In the genomic region with DNA sequence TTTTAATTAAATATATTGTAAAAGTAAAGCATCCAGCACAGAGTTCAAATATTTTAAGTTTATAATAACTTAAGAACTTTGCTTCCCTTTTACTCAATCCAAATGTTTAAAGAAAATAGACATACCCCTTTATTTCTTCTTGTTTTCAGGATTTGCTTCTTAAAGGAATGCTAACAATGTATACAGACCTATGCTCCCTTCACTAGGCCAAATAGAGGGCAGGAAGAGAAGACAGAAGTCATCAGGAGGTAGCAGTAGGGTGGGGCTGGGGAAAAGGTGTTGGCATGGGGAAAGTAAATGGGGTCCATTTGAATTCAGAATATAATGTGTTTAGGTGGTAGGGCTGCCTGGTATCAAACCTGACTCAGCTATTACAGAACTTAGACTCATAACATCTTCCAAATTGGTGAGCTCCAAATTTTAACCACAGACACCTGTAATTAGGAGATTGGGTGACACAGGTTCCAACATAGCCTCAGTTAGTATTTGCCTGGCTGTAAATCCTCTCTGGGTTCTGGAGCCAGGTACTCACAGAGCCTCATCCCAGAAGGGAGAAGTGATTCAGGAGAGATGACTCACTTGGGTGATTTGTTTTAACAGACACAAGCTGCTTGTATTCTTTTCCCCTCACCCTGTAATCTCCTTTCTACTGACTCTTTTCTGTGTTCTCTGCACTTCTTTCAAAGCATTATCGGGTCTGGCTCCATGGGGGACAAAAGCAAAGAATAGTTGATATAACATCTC, we compare ENCODE assay signal across 16 cellular contexts.
A peak's percentile ranks its signal among the peaks of the same experiment; 100 is the strongest.
DNase-seq lines count a peak whose midpoint lies in the region; FAIRE-seq and TF ChIP-seq lines count a peak whose summit lies in the region.
"Had no signal": no experiment of that assay in that cellular context is flagged by ENCODE, and none has a peak within 500 bp of the region (broad histone marks: within the 10 kb centered on the region; RNA-seq: fewer than 3 reads in every experiment).

No MANE protein-coding gene starts in this region.

- H3K4me3 ChIP-seq in HUES48 (ENCODE audit: low read depth, low read length), result no peak overlapping the region
- no peak overlapping the region for H3K4me3 ChIP-seq in trophoblast cell (ENCODE audit: low read depth, low read length)
- H3K4me3 ChIP-seq in spleen, result no peak overlapping the region
- H3K4me3 ChIP-seq: ovary, thyroid gland had no signal

- H2BK120ac ChIP-seq in trophoblast cell (ENCODE audit: insufficient read depth, low read length, poor library complexity), result no peak overlapping the region

- no peaks in the 10 kb centered on the region for H3K79me2 ChIP-seq in trophoblast cell (ENCODE audit: control insufficient read depth, insufficient read depth, low read length, poor library complexity)

- no peak overlapping the region for H2AFZ ChIP-seq in trophoblast cell (ENCODE audit: insufficient read depth, low read length, poor library complexity)

- no peak overlapping the region for H4K91ac ChIP-seq in trophoblast cell (ENCODE audit: low read depth, low read length)

- H3K9me3 ChIP-seq in HUES48 (ENCODE audit: control insufficient read depth, insufficient read depth, low read length), result no peaks in the 10 kb centered on the region
- H3K9me3 ChIP-seq in trophoblast cell (ENCODE audit: insufficient read depth, low read depth, low read length), result no peaks in the 10 kb centered on the region
- H3K9me3 ChIP-seq in spleen, result peaks cover 0 to 13% (median 8%) of the 10 kb centered on the region in 8 donors
- H3K9me3 ChIP-seq: ovary, thyroid gland had no signal

- H3K36me3 ChIP-seq in HUES48 (ENCODE audit: control insufficient read depth, insufficient read depth, low read length), result no peaks in the 10 kb centered on the region
- no peaks in the 10 kb centered on the region for H3K36me3 ChIP-seq in trophoblast cell (ENCODE audit: control insufficient read depth in 1 of 2, insufficient read depth in 2 of 2, low read length in 2 of 2)
- no peaks in the 10 kb centered on the region for H3K36me3 ChIP-seq in spleen
- H3K36me3 ChIP-seq: ovary, thyroid gland had no signal

- H3K14ac ChIP-seq in trophoblast cell (ENCODE audit: low read length), result no peak overlapping the region

- no peak overlapping the region for H3K4ac ChIP-seq in trophoblast cell (ENCODE audit: low read depth, low read length)

- peak overlapping the region; percentile 52 for H3K27ac ChIP-seq in HUES48 (ENCODE audit: low read depth, low read length)
- no peak overlapping the region for H3K27ac ChIP-seq in trophoblast cell (ENCODE audit: low read depth, low read length)
- no peak overlapping the region for H3K27ac ChIP-seq in spleen
- H3K27ac ChIP-seq: HL-60, ovary, thyroid gland had no signal

- DNase-seq in D721Med (ENCODE audit: insufficient read length, low spot score), result no peak
- peak; percentile 47 for DNase-seq in astrocyte of the hippocampus (ENCODE audit: low read depth, low spot score)
- DNase-seq in kidney glomerular epithelial cell (lab: John Stamatoyannopoulos, UW), result peak; percentile 83
- DNase-seq in trophoblast cell, result no peak
- no peak for DNase-seq in DMS 273 (lab: John Stamatoyannopoulos, UW; ENCODE audit: unreplicated experiment)
- DNase-seq in spleen, result no peak
- no peak for DNase-seq in stimulated activated CD4-positive, alpha-beta T cell treated with anti-CD3 and anti-CD28 coated beads, Interleukin-4, amount 100 ng/mL, for 1 hour
- DNase-seq: H7; left colon; NCI-H2029 treated with DMSO at 0.1 percent for 48 hours; ovary; RPMI8226; stimulated activated CD4-positive, alpha-beta T cell treated with anti-CD3 and anti-CD28 coated beads, Interleukin-4, amount 100 ng/mL, for 4 hours; thyroid gland had no signal

- TF ChIP-seq POLR2A in spleen (IDR thresholded peaks at IDR 0.05), result no peak

- H2BK12ac ChIP-seq in trophoblast cell (ENCODE audit: low read length), result no peak overlapping the region

- no peaks in the 10 kb centered on the region for H3K79me1 ChIP-seq in trophoblast cell (ENCODE audit: low read length)

- no peak overlapping the region for H3K23ac ChIP-seq in trophoblast cell (ENCODE audit: low read length)

- H2AK5ac ChIP-seq in trophoblast cell (ENCODE audit: low read length), result no peak overlapping the region

- TF ChIP-seq CTCF in D721Med (IDR thresholded peaks at IDR 0.05; ENCODE audit: insufficient read depth, missing control alignments) (no peak), spleen (IDR thresholded peaks at IDR 0.05 in 8 of 11, conservative IDR thresholded peaks at IDR 0.05 in 3 of 11) (no peak)

- no peak overlapping the region for H2BK5ac ChIP-seq in trophoblast cell (ENCODE audit: low read depth, low read length, poor library complexity)

- H3K4me1 ChIP-seq in HUES48 (ENCODE audit: control insufficient read depth, insufficient read depth, low read length) (no peaks in the 10 kb centered on the region), trophoblast cell (ENCODE audit: control insufficient read depth in 1 of 2, insufficient read depth in 2 of 2, low read length in 2 of 2) (no peaks in the 10 kb centered on the region), spleen (peaks cover 0 to 5% (median 0%) of the 10 kb centered on the region in 6 donors)
- H3K4me1 ChIP-seq: thyroid gland had no signal

- H4K12ac ChIP-seq in trophoblast cell (ENCODE audit: low read depth, low read length), result no peak overlapping the region

- no CpG with 5 or more reads among the region's 1 CpG for WGBS in trophoblast cell (ENCODE audit: extremely low coverage, insufficient coverage, insufficient read length)
- WGBS in spleen, 5 donors, result 85 to 97% (median 93%) methylated on average over 1 of the region's 1 CpG

- H3K9ac ChIP-seq in HUES48 (ENCODE audit: low read depth, low read length) (no peak overlapping the region), trophoblast cell (ENCODE audit: low read length) (no peak overlapping the region)

- no peak overlapping the region for H3K4me2 ChIP-seq in trophoblast cell (ENCODE audit: low read length)

- no peak overlapping the region for H4K8ac ChIP-seq in trophoblast cell (ENCODE audit: low read depth, low read length)

- intact Hi-C loops in spleen (cut with DNase I; ENCODE audit: low total_unique reads), result no loop called here

- FAIRE-seq in D721Med (lab: Jason Lieb, UNC), result peak; percentile 58

- H3K18ac ChIP-seq in trophoblast cell (ENCODE audit: low read length), result no peak overlapping the region

- no peaks in the 10 kb centered on the region for H3K27me3 ChIP-seq in HUES48 (ENCODE audit: control insufficient read depth, insufficient read depth, low read length)
- H3K27me3 ChIP-seq in trophoblast cell (ENCODE audit: insufficient read depth, low read length), result no peaks in the 10 kb centered on the region
- H3K27me3 ChIP-seq in spleen (replicated peaks in 1 of 7), result no peaks in the 10 kb centered on the region
- H3K27me3 ChIP-seq: ovary, thyroid gland had no signal

Comparison
In these comparisons a context has a peak if more than half of its experiments do, and no peak if none do; other contexts are left out.
1. DNase-seq: peak in astrocyte of the hippocampus (single experiment) and kidney glomerular epithelial cell (single experiment); none in D721Med (single experiment), trophoblast cell (0 of 2), DMS 273 (single experiment), spleen (single experiment) and stimulated activated CD4-positive, alpha-beta T cell treated with anti-CD3 and anti-CD28 coated beads, Interleukin-4, amount 100 ng/mL, for 1 hour (single experiment).